ENCODE assay signal across 3 cellular contexts in genomic region chr2:75219213-75219612, GRCh38. TPM values are rescaled to one million over a fixed set of nuclear protein-coding genes. Genes with fewer than 3 reads are reported as not detected.
"Had no signal": no experiment of that assay in that cellular context is flagged by ENCODE, and none has a peak within 500 bp of the region (broad histone marks: within the 10 kb centered on the region; RNA-seq: fewer than 3 reads in every experiment).

No MANE protein-coding gene starts in this region.

RNA-seq across cellular contexts. Expression of gene TACR1, which starts 19.9 kb away (rescaled TPM):
- total RNA-seq: HepG2, HT-29 had no signal
- polyA plus RNA-seq: HepG2, IgD-negative memory B cell had no signal
